10 cellular contexts compared by ENCODE assay signal in the genomic region with DNA sequence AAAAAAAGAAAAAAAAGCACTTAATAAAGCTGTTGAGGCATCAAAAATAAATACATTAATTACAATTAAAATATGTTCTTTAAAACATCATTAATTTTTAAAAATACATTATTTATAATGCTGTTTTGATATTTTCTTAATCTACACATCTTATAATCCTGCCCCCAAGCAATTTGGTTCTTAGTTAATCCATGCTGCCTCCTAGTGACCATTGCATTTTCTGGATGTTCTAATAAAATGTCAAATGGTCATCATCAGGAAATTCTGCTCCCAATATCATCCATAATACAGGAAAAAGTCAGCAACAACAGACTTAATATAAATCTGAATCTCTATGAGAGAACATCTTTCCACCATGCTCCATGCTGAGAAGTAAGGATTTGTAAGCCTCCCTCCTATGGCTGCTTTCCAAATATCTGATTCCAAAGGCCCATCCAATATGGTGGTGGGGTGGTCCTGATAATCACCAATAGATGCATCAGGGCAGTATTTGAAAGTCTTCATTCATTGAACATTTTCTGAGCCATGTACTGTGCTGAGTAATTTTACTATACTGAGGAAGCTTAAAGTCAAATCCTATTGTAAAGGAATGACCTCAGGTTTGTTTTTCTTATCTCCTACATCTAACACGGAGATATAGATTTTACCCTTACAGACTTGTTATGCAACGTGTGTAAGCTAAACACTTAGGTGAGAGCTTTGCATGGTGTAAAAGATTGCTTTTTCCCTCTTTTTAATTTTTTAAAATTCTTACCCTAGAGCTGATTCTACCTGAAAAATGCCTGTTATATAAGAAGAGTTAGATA.
DNase-seq lines count a peak whose midpoint lies in the region; ATAC-seq, FAIRE-seq and TF ChIP-seq lines count a peak whose summit lies in the region.
"Had no signal": no experiment of that assay in that cellular context is flagged by ENCODE, and none has a peak within 500 bp of the region (broad histone marks: within the 10 kb centered on the region; RNA-seq: fewer than 3 reads in every experiment).

No MANE protein-coding gene starts in this region.

- H3K36me3 Mint-ChIP-seq in CD4-positive, alpha-beta T cell (ENCODE audit: low read depth): no peaks in the 10 kb centered on the region

- peaks cover 5% of the 10 kb centered on the region for H3K9me3 Mint-ChIP-seq in CD4-positive, alpha-beta T cell

- H3K27ac ChIP-seq in GM12878 (ENCODE audit: control insufficient read depth, insufficient read depth) (no peak overlapping the region), liver (ENCODE audit: low read depth in 1 of 2, low read length in 2 of 2) (no peak overlapping the region)
- no peak overlapping the region for H3K27ac ChIP-seq in CD4-positive, alpha-beta T cell (ENCODE audit: low read depth, low read length)
- H3K27ac ChIP-seq: SJSA1 had no signal

- POLR2A ChIA-PET in GM12878 (lab: Charles Lee): interaction anchor here (0.7 kb wide), 1 partner anchor 60 kb away, joined by 3 read pairs; no protein-coding TSS in a partner anchor
- POLR2A ChIA-PET in CD4-positive, alpha-beta T cell (lab: Charles Lee): no interaction called here

- no peak overlapping the region for H3K9ac ChIP-seq in GM12878 (ENCODE audit: control insufficient read depth, insufficient read depth, low read length)
- H3K9ac ChIP-seq in liver (ENCODE audit: low read depth in 1 of 2, low read length in 2 of 2): no peak overlapping the region

- CTCF ChIA-PET in GM12878 (lab: Yijun Ruan, JAX): interaction anchor here (0.6 to 11.3 kb wide), 20 partner anchors 9 to 189 kb away, joined by 3 to 201 read pairs (median 4); no protein-coding TSS in a partner anchor
- CTCF ChIA-PET in CD4-positive, alpha-beta T cell (lab: Charles Lee): interaction anchor here (0.6 to 1.3 kb wide), 2 partner anchors 17 to 165 kb away, joined by 3 read pairs; no protein-coding TSS in a partner anchor

- ATAC-seq in GM12878: peak; percentile 50; the same call in 2 of the 3 replicates
- ATAC-seq in omental fat pad (ENCODE audit: low FRiP score): no peak
- ATAC-seq in CD4-positive, alpha-beta T cell (ENCODE audit: poor library complexity): no peak

- H3K27me3 Mint-ChIP-seq in CD4-positive, alpha-beta T cell: peaks cover 37% of the 10 kb centered on the region

- H3K4me3 ChIP-seq in GM12878: no peak overlapping the region
- no peak overlapping the region for H3K4me3 ChIP-seq in liver (ENCODE audit: low read depth in 1 of 3, low read length in 3 of 3)
- H3K4me3 ChIP-seq: SJSA1 had no signal

- H3K27ac Mint-ChIP-seq in CD4-positive, alpha-beta T cell: no peak overlapping the region

- H3K27me3 ChIP-seq in GM12878 (replicated peaks in 1 of 2; ENCODE audit: control insufficient read depth in 2 of 2, insufficient read depth in 2 of 2, low read length in 1 of 2): no peaks in the 10 kb centered on the region
- H3K27me3 ChIP-seq in liver (ENCODE audit: control insufficient read depth in 4 of 4, insufficient read depth in 4 of 4, low read length in 3 of 4): peaks cover 0 to 2% (median 0%) of the 10 kb centered on the region in 4 donors
- H3K27me3 ChIP-seq in CD4-positive, alpha-beta T cell (ENCODE audit: control insufficient read depth, insufficient read depth, low read length): no peaks in the 10 kb centered on the region

- H3K4me1 Mint-ChIP-seq in CD4-positive, alpha-beta T cell (ENCODE audit: low read depth): no peaks in the 10 kb centered on the region

- H2AFZ ChIP-seq in GM12878 (ENCODE audit: control insufficient read depth, low read depth, low read length): no peak overlapping the region

- no TSS peak for BruUV-seq in GM12878 (replicated peaks; lab: Mats Ljungman, UMichigan)

- no peak overlapping the region for H3K4me3 Mint-ChIP-seq in CD4-positive, alpha-beta T cell

- in situ Hi-C loops in GM12878 (cut with MboI): no loop called here

- DNase-seq in AG20443 (ENCODE audit: low spot score) (peak; percentile 50), HTR-8/SVneo (ENCODE audit: insufficient read length, low spot score) (peak; percentile 30), GM12878 (ENCODE audit: low read depth, low spot score) (no peak), T-helper 9 cell (no peak), omental fat pad (ENCODE audit: low spot score) (no peak)
- no peak for DNase-seq in stimulated activated naive CD4-positive, alpha-beta T cell (lab: John Stamatoyannopoulos, UW)
- DNase-seq in CD4-positive, alpha-beta T cell: no peak
- DNase-seq: activated naive CD4-positive, alpha-beta T cell treated with Interleukin-2 at 50 U/mL for 16 hours had no signal

- TF ChIP-seq EP300 in GM12878 (IDR thresholded peaks at IDR 0.05; ENCODE audit: borderline replicate concordance in 1 of 2, control insufficient read depth in 1 of 2, low read depth in 2 of 2, low read length in 2 of 2): no peak

- 48% methylated on average over 2 of the region's 2 CpGs for WGBS in GM12878 (ENCODE audit: insufficient coverage, insufficient replicate concordance, low lambda C conversion rate, missing lambda C conversion rate)
- WGBS in liver: 23% methylated on average over 2 of the region's 2 CpGs

- no peaks in the 10 kb centered on the region for H3K4me1 ChIP-seq in GM12878 (ENCODE audit: control insufficient read depth, insufficient read depth, low read length)
- H3K4me1 ChIP-seq in liver (ENCODE audit: control insufficient read depth in 4 of 4, insufficient read depth in 4 of 4, low read length in 3 of 4): no peaks in the 10 kb centered on the region
- H3K4me1 ChIP-seq: SJSA1 had no signal

- TF ChIP-seq CTCF in GM12878 (IDR thresholded peaks at IDR 0.05 in 2 of 3, conservative IDR thresholded peaks at IDR 0.05 in 1 of 3; ENCODE audit: control insufficient read depth in 2 of 3, extremely low read depth in 1 of 3, insufficient read depth in 1 of 3, low read depth in 3 of 3, low read length in 3 of 3) (peak in 1 of 3 experiments; percentile 54; a peak in 2 of 6 replicates), liver (IDR thresholded peaks at IDR 0.05; ENCODE audit: low read depth, low read length, missing input control) (peak; percentile 47), omental fat pad (IDR thresholded peaks at IDR 0.05) (no peak)
- no peak for TF ChIP-seq CTCF in CD4-positive, alpha-beta T cell (IDR thresholded peaks at IDR 0.05)

- no peak overlapping the region for H3K4me2 ChIP-seq in GM12878 (ENCODE audit: control insufficient read depth, insufficient read depth)

- SMC1A ChIA-PET in GM12878 (lab: Charles Lee; ENCODE audit: uncharacterized antibody, unreplicated experiment): interaction anchor here (0.6 to 7.3 kb wide), 24 partner anchors 9 to 1153 kb away, joined by 3 to 106 read pairs (median 3); no protein-coding TSS in a partner anchor

- RAD21 ChIA-PET in GM12878 (lab: Charles Lee; ENCODE audit: unreplicated experiment): interaction anchor here (0.8 to 5.7 kb wide), 10 partner anchors 28 to 188 kb away, joined by 3 to 84 read pairs (median 3); no protein-coding TSS in a partner anchor

- no peak for TF ChIP-seq RAD21 in GM12878 (IDR thresholded peaks at IDR 0.05; ENCODE audit: insufficient read depth, low read depth, low read length)
- peak; percentile 81 to 82 for TF ChIP-seq RAD21 in liver (IDR thresholded peaks at IDR 0.05)

- H3K9me3 ChIP-seq in GM12878 (replicated peaks; ENCODE audit: control insufficient read depth, insufficient read depth, low read length) (no peaks in the 10 kb centered on the region), liver (ENCODE audit: control insufficient read depth in 4 of 4, low read length in 3 of 4) (no peaks in the 10 kb centered on the region)
- H3K9me3 ChIP-seq in CD4-positive, alpha-beta T cell (ENCODE audit: control insufficient read depth, low read length): no peaks in the 10 kb centered on the region
- H3K9me3 ChIP-seq: SJSA1 had no signal

- intact Hi-C loops in GM12878 (cut with micrococcal nuclease; ENCODE audit: unreplicated experiment): loop anchor here (1.0 to 5.0 kb wide), 2 partner anchors 141 to 189 kb away; no protein-coding TSS in a partner anchor
- intact Hi-C loops in CD4-positive, alpha-beta T cell (cut with DNase I, micrococcal nuclease): no loop called here

- FAIRE-seq in HTR-8/SVneo (lab: Jason Lieb, UNC) (no peak), GM12878 (lab: Jason Lieb, UNC) (no peak)

- no peaks in the 10 kb centered on the region for H3K79me2 ChIP-seq in GM12878 (ENCODE audit: control insufficient read depth, insufficient read depth, low read length)

- H4K20me1 ChIP-seq in GM12878 (ENCODE audit: control insufficient read depth, insufficient read depth): no peaks in the 10 kb centered on the region

- no peak for TF ChIP-seq POLR2A in GM12878 (IDR thresholded peaks at IDR 0.05; ENCODE audit: low read depth, low read length)

- H3K36me3 ChIP-seq in GM12878 (ENCODE audit: control insufficient read depth in 2 of 2, insufficient read depth in 2 of 2, low read length in 1 of 2): no peaks in the 10 kb centered on the region
- peaks cover 0 to 1% (median 0%) of the 10 kb centered on the region in 4 donors for H3K36me3 ChIP-seq in liver (ENCODE audit: control insufficient read depth in 4 of 4, insufficient read depth in 3 of 4, low read depth in 1 of 4, low read length in 3 of 4)
- H3K36me3 ChIP-seq: SJSA1 had no signal

TF ChIP-seq in GM12878, 131 proteins besides CTCF, POLR2A, EP300 and RAD21:
- TF ChIP-seq CBX3 (IDR thresholded peaks at IDR 0.05; ENCODE audit: borderline replicate concordance, low read depth) (no peak), SMC3 (IDR thresholded peaks at IDR 0.05; ENCODE audit: borderline replicate concordance, low read length) (peak; percentile 49; the same call in 1 of the 2 replicates)
TF ChIP-seq in GM12878: peak in this region for 1.

TF ChIP-seq in liver, 16 proteins besides CTCF, POLR2A, EP300 and RAD21 (continues in another document):
- TF ChIP-seq SP1 (IDR thresholded peaks at IDR 0.05): no peak
- TF ChIP-seq EGR1 (IDR thresholded peaks at IDR 0.05; ENCODE audit: low read depth in 2 of 2): no peak
- no peak for TF ChIP-seq TAF1 (conservative IDR thresholded peaks at IDR 0.05)
- TF ChIP-seq FOXA1 (IDR thresholded peaks at IDR 0.05): no peak
- TF ChIP-seq RXRA (IDR thresholded peaks at IDR 0.05): no peak
- TF ChIP-seq ZBTB33 (IDR thresholded peaks at IDR 0.05): no peak
- no peak for TF ChIP-seq HNF4G (IDR thresholded peaks at IDR 0.05)
- TF ChIP-seq JUND (IDR thresholded peaks at IDR 0.05): no peak
- TF ChIP-seq YY1 (IDR thresholded peaks at IDR 0.05): no peak

Comparison
In these comparisons a context has a peak if more than half of its experiments do, and no peak if none do; other contexts are left out.
1. DNase-seq: peak in AG20443 (single experiment) and HTR-8/SVneo (single experiment); none in GM12878 (single experiment), T-helper 9 cell (single experiment), omental fat pad (single experiment), stimulated activated naive CD4-positive, alpha-beta T cell (0 of 6) and CD4-positive, alpha-beta T cell (0 of 10).